ENCODE assay signal across 8 cellular contexts in genomic region chr5:157859227-157859575, GRCh38. TPM values are rescaled to one million over a fixed set of nuclear protein-coding genes. Genes with fewer than 3 reads are reported as not detected.
DNase-seq lines count a peak whose midpoint lies in the region; ATAC-seq, FAIRE-seq and TF ChIP-seq lines count a peak whose summit lies in the region.

No MANE protein-coding gene starts in this region.

- peak overlapping the region; percentile 89 for H3K4me3 Mint-ChIP-seq in CD8-positive, alpha-beta T cell

- CTCF ChIA-PET in CD8-positive, alpha-beta T cell (lab: Charles Lee), result interaction anchor here (1.1 kb wide), 1 partner anchor 89 kb away, joined by 3 read pairs; no protein-coding TSS in a partner anchor
- CTCF ChIA-PET in PC-9 (lab: Charles Lee), result interaction anchor here (1.1 kb wide), 1 partner anchor 90 kb away, joined by 5 read pairs; no protein-coding TSS in a partner anchor
- CTCF ChIA-PET in endothelial cell of umbilical vein (lab: Charles Lee), result interaction anchor here (1.2 to 1.4 kb wide), 4 partner anchors 13 to 90 kb away, joined by 4 to 8 read pairs (median 4); no protein-coding TSS in a partner anchor

- POLR2A ChIA-PET in CD8-positive, alpha-beta T cell (lab: Charles Lee), result interaction anchor here (0.6 to 1.4 kb wide), 2 partner anchors 9 to 13 kb away, joined by 4 read pairs; no protein-coding TSS in a partner anchor
- POLR2A ChIA-PET in PC-9 (lab: Charles Lee; ENCODE audit: unreplicated experiment), result interaction anchor here (0.7 kb wide), 1 partner anchor 68 kb away, joined by 3 read pairs; no protein-coding TSS in a partner anchor
- POLR2A ChIA-PET in endothelial cell of umbilical vein (lab: Charles Lee), result interaction anchor here (1.1 kb wide), 1 partner anchor 89 kb away, joined by 3 read pairs; no protein-coding TSS in a partner anchor

- no peak for DNase-seq in CD8-positive, alpha-beta T cell
- no peak for DNase-seq in PC-9
- no peak for DNase-seq in endothelial cell of umbilical vein (ENCODE audit: low read depth, low spot score)
- DNase-seq in osteoblast (ENCODE audit: insufficient read length, low spot score, missing footprints), result no peak
- DNase-seq in NCI-H82 (lab: John Stamatoyannopoulos, UW), result no peak
- no peak for DNase-seq in posterior vena cava (ENCODE audit: low spot score)

- intact Hi-C loops in CD8-positive, alpha-beta T cell (cut with DNase I, micrococcal nuclease), result loop anchor here (1.0 to 10.0 kb wide), 11 partner anchors 37 to 1406 kb away; partner anchors contain the start of genes MED7 (in 2 of the 2), THG1L (in 2 of the 2), UBLCP1 (in 2 of the 2) and EBF1 (in 1 of the 2)
- intact Hi-C loops in PC-9 (cut with micrococcal nuclease; ENCODE audit: unreplicated experiment) (loop anchor here (2.0 kb wide), 2 partner anchors 60 to 90 kb away; no protein-coding TSS in a partner anchor), endothelial cell of umbilical vein (cut with micrococcal nuclease) (loop anchor here (1.0 to 10.0 kb wide), 4 partner anchors 32 to 1241 kb away; no protein-coding TSS in a partner anchor), posterior vena cava (cut with DNase I) (no loop called here)

- no peak overlapping the region for H3K9ac ChIP-seq in endothelial cell of umbilical vein (replicated peaks; ENCODE audit: extremely low read depth, insufficient read depth, low read length)

- ATAC-seq in CD8-positive, alpha-beta T cell, result no peak
- ATAC-seq in HG02970 (IDR thresholded peaks at IDR 0.05; ENCODE audit: low FRiP score, unreplicated experiment), result no peak
- ATAC-seq in GM19328 (IDR thresholded peaks at IDR 0.05; ENCODE audit: unreplicated experiment), result no peak

- peak overlapping the region; percentile 97 for H3K4me2 ChIP-seq in PC-9
- H3K4me2 ChIP-seq in endothelial cell of umbilical vein (ENCODE audit: insufficient read depth, low read length), result no peak overlapping the region
- peak overlapping the region; percentile 85 for H3K4me2 ChIP-seq in osteoblast (ENCODE audit: insufficient read depth, low read length)

- H3K36me3 ChIP-seq in CD8-positive, alpha-beta T cell (ENCODE audit: insufficient read depth, low read length), result no peaks in the 10 kb centered on the region
- H3K36me3 ChIP-seq in PC-9 (ENCODE audit: low read depth), result 0 out of 2 replicates have a peak, but pooled peaks cover 3% of the 10 kb centered on the region
- no peaks in the 10 kb centered on the region for H3K36me3 ChIP-seq in endothelial cell of umbilical vein (ENCODE audit: control insufficient read depth in 2 of 2, extremely low read depth in 1 of 2, insufficient read depth in 2 of 2, low read length in 2 of 2)
- no peaks in the 10 kb centered on the region for H3K36me3 ChIP-seq in osteoblast (ENCODE audit: insufficient read depth, low read length)

- H3K27me3 ChIP-seq in CD8-positive, alpha-beta T cell (ENCODE audit: insufficient read depth, low read length), result no peaks in the 10 kb centered on the region
- H3K27me3 ChIP-seq in PC-9 (ENCODE audit: insufficient read depth, low read depth), result no peaks in the 10 kb centered on the region
- H3K27me3 ChIP-seq in endothelial cell of umbilical vein (ENCODE audit: control insufficient read depth in 2 of 2, insufficient read depth in 2 of 2, low read length in 2 of 2), result no peaks in the 10 kb centered on the region
- no peaks in the 10 kb centered on the region for H3K27me3 ChIP-seq in osteoblast (ENCODE audit: insufficient read depth, low read length)

- H3K27me3 Mint-ChIP-seq in CD8-positive, alpha-beta T cell (ENCODE audit: low read depth), result no peaks in the 10 kb centered on the region

- no peak for FAIRE-seq in endothelial cell of umbilical vein (lab: Jason Lieb, UNC)

- H3K36me3 Mint-ChIP-seq in CD8-positive, alpha-beta T cell, result peaks cover 15% of the 10 kb centered on the region

- TF ChIP-seq CTCF in CD8-positive, alpha-beta T cell (IDR thresholded peaks at IDR 0.05), result no peak
- TF ChIP-seq CTCF in PC-9 (conservative IDR thresholded peaks at IDR 0.05) (no peak), endothelial cell of umbilical vein (IDR thresholded peaks at IDR 0.05; ENCODE audit: extremely low read depth in 1 of 2, insufficient read depth in 1 of 2, low read depth in 1 of 2, low read length in 2 of 2) (no peak), osteoblast (IDR thresholded peaks at IDR 0.05; ENCODE audit: extremely low read depth, low read depth, low read length) (no peak)

- H3K4me3 ChIP-seq in CD8-positive, alpha-beta T cell (ENCODE audit: low read depth, low read length), result peak overlapping the region; percentile 78
- H3K4me3 ChIP-seq in PC-9, result peak overlapping the region; percentile 95
- H3K4me3 ChIP-seq in endothelial cell of umbilical vein (replicated peaks in 1 of 3; ENCODE audit: insufficient read depth in 1 of 3, low read depth in 1 of 3, low read length in 3 of 3), result peak overlapping the region in 1 of 3 experiments; percentile 68
- H3K4me3 ChIP-seq in osteoblast (ENCODE audit: insufficient read depth, low read length), result peak overlapping the region; percentile 90

- peaks cover 3% of the 10 kb centered on the region; the same call in 1 of the 2 replicates for H3K9me2 ChIP-seq in PC-9 (ENCODE audit: insufficient read depth)

- no peaks in the 10 kb centered on the region for H3K9me3 ChIP-seq in CD8-positive, alpha-beta T cell (ENCODE audit: low read length)
- H3K9me3 ChIP-seq in PC-9 (ENCODE audit: insufficient read depth, low read depth) (no peaks in the 10 kb centered on the region), endothelial cell of umbilical vein (replicated peaks; ENCODE audit: control insufficient read depth, insufficient read depth, low read length) (no peaks in the 10 kb centered on the region), osteoblast (ENCODE audit: low read depth, low read length) (no peaks in the 10 kb centered on the region)

- no peak overlapping the region for H3K27ac ChIP-seq in CD8-positive, alpha-beta T cell (ENCODE audit: low read depth, low read length)
- H3K27ac ChIP-seq in PC-9, result no peak overlapping the region
- no peak overlapping the region for H3K27ac ChIP-seq in endothelial cell of umbilical vein (ENCODE audit: insufficient read depth, low read depth, low read length)
- no peak overlapping the region for H3K27ac ChIP-seq in osteoblast (ENCODE audit: low read depth, low read length)

- peak overlapping the region; percentile 93 for H2AFZ ChIP-seq in PC-9
- H2AFZ ChIP-seq in endothelial cell of umbilical vein (ENCODE audit: low read depth, low read length), result peak overlapping the region; percentile 71
- peak overlapping the region; percentile 89 for H2AFZ ChIP-seq in osteoblast (ENCODE audit: low read length)

- dilution Hi-C loops in endothelial cell of umbilical vein (cut with MboI; ENCODE audit: extremely low pct_ligation_motif_present, low sequenced_read_pairs), result no loop called here

- H3F3A ChIP-seq in PC-9 (ENCODE audit: insufficient read depth, low read depth), result no peaks in the 10 kb centered on the region

- H3K4me1 Mint-ChIP-seq in CD8-positive, alpha-beta T cell (ENCODE audit: low read depth), result peaks cover 65% of the 10 kb centered on the region

- no peaks in the 10 kb centered on the region for H3K9me1 ChIP-seq in endothelial cell of umbilical vein (replicated peaks; ENCODE audit: control insufficient read depth, extremely low read depth, insufficient read depth, low read length)

- no peak for TF ChIP-seq POLR2A in endothelial cell of umbilical vein (IDR thresholded peaks at IDR 0.05; ENCODE audit: low read depth, low read length)

- H3K9me3 Mint-ChIP-seq in CD8-positive, alpha-beta T cell, result no peaks in the 10 kb centered on the region

- BruUV-seq in PC-9 (replicated peaks; lab: Mats Ljungman, UMichigan) (no TSS peak), endothelial cell of umbilical vein (replicated peaks; lab: Mats Ljungman, UMichigan) (no TSS peak)

- H3K27ac Mint-ChIP-seq in CD8-positive, alpha-beta T cell, result peak overlapping the region; percentile 95

- H3K79me2 ChIP-seq in PC-9 (ENCODE audit: low read depth) (peaks cover 48% of the 10 kb centered on the region), endothelial cell of umbilical vein (ENCODE audit: control insufficient read depth, insufficient read depth, low read length) (peaks cover 47% of the 10 kb centered on the region), osteoblast (ENCODE audit: insufficient read depth, low read length) (peaks cover 48% of the 10 kb centered on the region)

- H4K20me1 ChIP-seq in PC-9 (ENCODE audit: insufficient read depth) (peaks cover 42% of the 10 kb centered on the region), endothelial cell of umbilical vein (replicated peaks; ENCODE audit: control insufficient read depth, extremely low read depth, insufficient read depth, low read length) (peaks cover 14% of the 10 kb centered on the region), osteoblast (ENCODE audit: insufficient read depth, low read length) (peaks cover 35% of the 10 kb centered on the region)

- peaks cover 46% of the 10 kb centered on the region for H3K4me1 ChIP-seq in CD8-positive, alpha-beta T cell (ENCODE audit: insufficient read depth, low read length)
- peaks cover 17% of the 10 kb centered on the region for H3K4me1 ChIP-seq in PC-9 (replicated peaks; ENCODE audit: insufficient read depth)
- peaks cover 14% of the 10 kb centered on the region for H3K4me1 ChIP-seq in endothelial cell of umbilical vein (ENCODE audit: control insufficient read depth, extremely low read depth, insufficient read depth, low read length)
- H3K4me1 ChIP-seq in osteoblast (ENCODE audit: insufficient read depth, low read length), result peaks cover 19% of the 10 kb centered on the region

TF ChIP-seq in endothelial cell of umbilical vein, 7 proteins besides CTCF, POLR2A, EP300 and RAD21 (continues in another document):
- TF ChIP-seq EZH2 (IDR thresholded peaks at IDR 0.05; ENCODE audit: borderline replicate concordance, low read depth, low read length, severe bottlenecking) (no peak), GATA2 (IDR thresholded peaks at IDR 0.05; ENCODE audit: insufficient read depth, insufficient read length, low read depth, low read length) (no peak), JUN (IDR thresholded peaks at IDR 0.05; ENCODE audit: borderline replicate concordance, insufficient read depth, insufficient read length, low read depth) (no peak)

RNA-seq across cellular contexts. Expression of gene CLINT1, which starts 0.3 kb away (rescaled TPM):
- 100 to 1,000 TPM in 1 of 2 experiments, 10 to 100 TPM in 1; 94.7 to 101 TPM for total RNA-seq in CD8-positive, alpha-beta T cell
- total RNA-seq in PC-9 (2021), result 79.7 and 95.8 TPM in 2 replicates
- 76.6 and 79.6 TPM in 2 replicates for total RNA-seq in endothelial cell of umbilical vein
- 152 and 158 TPM in 2 replicates for polyA plus RNA-seq in endothelial cell of umbilical vein
- 106 and 108 TPM in 2 replicates for polyA plus RNA-seq in endothelial cell of umbilical vein (2011; cell fraction: cytosol; rRNA removed)
- 214 and 224 TPM in 2 replicates for polyA plus RNA-seq in endothelial cell of umbilical vein (2011; cell fraction: nucleus; rRNA removed)
- polyA plus RNA-seq in endothelial cell of umbilical vein (2012), result 56.2 and 72.0 TPM in 2 replicates
- polyA minus RNA-seq in endothelial cell of umbilical vein, result 298 and 328 TPM in 2 replicates
- 81.1 TPM for polyA minus RNA-seq in endothelial cell of umbilical vein (2011; cell fraction: cytosol; rRNA and poly(A)+ RNA removed)
- polyA minus RNA-seq in endothelial cell of umbilical vein (2011; cell fraction: nucleus; rRNA and poly(A)+ RNA removed), result 91.0 and 123 TPM in 2 replicates
- total RNA-seq in osteoblast, result 85.4 and 85.5 TPM in 2 replicates
- total RNA-seq in posterior vena cava, result 10 to 100 TPM; 44.0 to 59.4 TPM

Comparison
In these comparisons a context has a peak if more than half of its experiments do, and no peak if none do; other contexts are left out.
1. intact Hi-C loops: an anchor here in CD8-positive, alpha-beta T cell (1.0 to 10.0 kb wide), PC-9 (2.0 kb wide) and endothelial cell of umbilical vein (1.0 to 10.0 kb wide); none called in posterior vena cava.